ENCODE assay signal across 16 cellular contexts in genomic region chr21:15638856-15639549, GRCh38.
DNase-seq lines count a peak whose midpoint lies in the region; ATAC-seq and TF ChIP-seq lines count a peak whose summit lies in the region.
"Had no signal": no experiment of that assay in that cellular context is flagged by ENCODE, and none has a peak within 500 bp of the region (broad histone marks: within the 10 kb centered on the region; RNA-seq: fewer than 3 reads in every experiment).

No MANE protein-coding gene starts in this region.

- H3K4me3 ChIP-seq in GM23338 (no peak overlapping the region), breast epithelium (no peak overlapping the region)
- H3K4me3 ChIP-seq: HAP-1 had no signal

- no peaks in the 10 kb centered on the region for H4K20me1 ChIP-seq in GM23338 (replicated peaks; ENCODE audit: insufficient read depth)

- 0 out of 2 replicates have a peak, but pooled peaks cover 6% of the 10 kb centered on the region for H3K9me2 ChIP-seq in GM23338 (ENCODE audit: insufficient read depth)

- no peak overlapping the region for H3K27ac ChIP-seq in GM23338 (ENCODE audit: low read depth)
- peak overlapping the region in 1 of 2 donors; percentile 19 for H3K27ac ChIP-seq in breast epithelium
- no peak overlapping the region for H3K27ac ChIP-seq in substantia nigra (ENCODE audit: low read depth, low read length, poor library complexity, severe bottlenecking)

- H3K36me3 ChIP-seq in GM23338 (ENCODE audit: insufficient read depth) (no peaks in the 10 kb centered on the region), breast epithelium (no peaks in the 10 kb centered on the region)
- H3K36me3 ChIP-seq: HAP-1 had no signal

- H3K36me3 Mint-ChIP-seq in GM23338 (ENCODE audit: low read depth) (no peaks in the 10 kb centered on the region), progenitor cell of endocrine pancreas (ENCODE audit: insufficient read depth) (no peaks in the 10 kb centered on the region)
- H3K36me3 Mint-ChIP-seq: CD8-positive, alpha-beta memory T cell had no signal

- no peaks in the 10 kb centered on the region for H3K9me3 ChIP-seq in breast epithelium
- H3K9me3 ChIP-seq: HAP-1 had no signal

- TF ChIP-seq CTCF in GM23338 (conservative IDR thresholded peaks at IDR 0.05; ENCODE audit: low read depth in 2 of 2) (no peak), breast epithelium (IDR thresholded peaks at IDR 0.05) (no peak), progenitor cell of endocrine pancreas (IDR thresholded peaks at IDR 0.05; ENCODE audit: unreplicated experiment) (no peak)

- ATAC-seq in GM23338 = no peak
- ATAC-seq in HG03521 (IDR thresholded peaks at IDR 0.05; ENCODE audit: unreplicated experiment) = no peak
- ATAC-seq: activated CD4-positive, alpha-beta T cell treated with anti-CD3 and anti-CD28 coated beads for 36 hours; stimulated activated naive CD8-positive, alpha-beta T cell treated with anti-CD3 and anti-CD28 coated beads, Interleukin-15, Interleukin-2, amounts not matched to agents 100 U/mL and 50 U/mL, for 24 hours had no signal

- H3K9me3 Mint-ChIP-seq in GM23338 = no peaks in the 10 kb centered on the region
- H3K9me3 Mint-ChIP-seq in progenitor cell of endocrine pancreas (ENCODE audit: low read depth) = peaks cover 4% of the 10 kb centered on the region
- H3K9me3 Mint-ChIP-seq: CD8-positive, alpha-beta memory T cell; nephron progenitor cell; T-helper 2 cell treated with Interferon-gamma antibody and Interleukin-4, amounts not matched to agents 5 μg/mL and 100 μg/mL, for 36 hours had no signal

- H3K4me3 Mint-ChIP-seq in GM23338 (no peak overlapping the region), progenitor cell of endocrine pancreas (ENCODE audit: low read depth) (no peak overlapping the region)
- H3K4me3 Mint-ChIP-seq: activated CD4-positive, alpha-beta T cell treated with anti-CD3 and anti-CD28 coated beads for 36 hours; CD8-positive, alpha-beta memory T cell; nephron progenitor cell; T-helper 2 cell treated with Interferon-gamma antibody and Interleukin-4, amounts not matched to agents 5 μg/mL and 100 μg/mL, for 36 hours had no signal

- intact Hi-C loops in breast epithelium (cut with DNase I; ENCODE audit: low total_unique reads) = no loop called here

- no peaks in the 10 kb centered on the region for H3K79me2 ChIP-seq in GM23338 (replicated peaks; ENCODE audit: insufficient read depth)

- H3F3A ChIP-seq in GM23338 (replicated peaks; ENCODE audit: low read depth) = no peaks in the 10 kb centered on the region

- no peak for DNase-seq in GM23338 (ENCODE audit: low spot score)
- DNase-seq in breast epithelium (ENCODE audit: low spot score in 2 of 2) = peak; percentile 52 to 63
- DNase-seq in islet precursor cell = peak; percentile 78
- DNase-seq in progenitor cell of endocrine pancreas (ENCODE audit: low spot score, unreplicated experiment) = no peak
- no peak for DNase-seq in NOMO-1 treated with DMSO at 0.1 percent for 48 hours (lab: John Stamatoyannopoulos, UW; ENCODE audit: unreplicated experiment)
- DNase-seq in amniotic stem cell (lab: John Stamatoyannopoulos, UW) = no peak
- DNase-seq in substantia nigra (lab: John Stamatoyannopoulos, UW) = no peak
- DNase-seq: activated CD4-positive, alpha-beta T cell treated with anti-CD3 and anti-CD28 coated beads for 36 hours; CD8-positive, alpha-beta memory T cell; NCI-H2029; NCI-H526 treated with DMSO at 0.1 percent for 48 hours; nephron progenitor cell; stimulated activated naive CD8-positive, alpha-beta T cell treated with anti-CD3 and anti-CD28 coated beads, Interleukin-15, Interleukin-2, amounts not matched to agents 100 U/mL and 50 U/mL, for 24 hours had no signal

- peak overlapping the region; percentile 11; the same call in 1 of the 2 replicates for H2AFZ ChIP-seq in GM23338

- H3K27me3 Mint-ChIP-seq in GM23338 (ENCODE audit: insufficient read depth, low read depth, poor library complexity) (peaks cover 3% of the 10 kb centered on the region), progenitor cell of endocrine pancreas (no peaks in the 10 kb centered on the region)
- H3K27me3 Mint-ChIP-seq: activated CD4-positive, alpha-beta T cell treated with anti-CD3 and anti-CD28 coated beads for 36 hours had no signal

- no peak overlapping the region for H3K27ac Mint-ChIP-seq in GM23338
- H3K27ac Mint-ChIP-seq in progenitor cell of endocrine pancreas = peak overlapping the region; percentile 7
- H3K27ac Mint-ChIP-seq: activated CD4-positive, alpha-beta T cell treated with anti-CD3 and anti-CD28 coated beads for 36 hours; T-helper 2 cell treated with Interferon-gamma antibody and Interleukin-4, amounts not matched to agents 5 μg/mL and 100 μg/mL, for 36 hours had no signal

- H3K27me3 ChIP-seq in GM23338 (ENCODE audit: insufficient read depth) (no peaks in the 10 kb centered on the region), breast epithelium (no peaks in the 10 kb centered on the region)

- no peak overlapping the region for H3K4me2 ChIP-seq in GM23338

- no peaks in the 10 kb centered on the region; the same call in 1 of the 2 replicates for H3K4me1 ChIP-seq in GM23338 (ENCODE audit: insufficient read depth)
- H3K4me1 ChIP-seq in breast epithelium = no peaks in the 10 kb centered on the region
- H3K4me1 ChIP-seq: HAP-1 had no signal

- H3K4me1 Mint-ChIP-seq in GM23338 (no peaks in the 10 kb centered on the region), progenitor cell of endocrine pancreas (ENCODE audit: low read depth) (peaks cover 18% of the 10 kb centered on the region)
- H3K4me1 Mint-ChIP-seq: activated CD4-positive, alpha-beta T cell treated with anti-CD3 and anti-CD28 coated beads for 36 hours; CD8-positive, alpha-beta memory T cell had no signal

- no peak for TF ChIP-seq POLR2A in breast epithelium (IDR thresholded peaks at IDR 0.05)

TF ChIP-seq in GM23338, 12 proteins besides CTCF, POLR2A, EP300 and RAD21 (continues in another document):
- no peak for TF ChIP-seq NANOG (IDR thresholded peaks at IDR 0.05; ENCODE audit: borderline replicate concordance)
- TF ChIP-seq JUNB (IDR thresholded peaks at IDR 0.05; ENCODE audit: unreplicated experiment) = no peak
- TF ChIP-seq ZNF331 (CRISPR knock-in tag; IDR thresholded peaks at IDR 0.05; ENCODE audit: low read depth) = no peak
- TF ChIP-seq CREB1 (CRISPR knock-in tag; IDR thresholded peaks at IDR 0.05; ENCODE audit: low read depth) = no peak
- TF ChIP-seq ETS1 (IDR thresholded peaks at IDR 0.05) = no peak

Comparison
In these comparisons a context has a peak if more than half of its experiments do, and no peak if none do; other contexts are left out.
1. DNase-seq: peak in breast epithelium (2 of 2) and islet precursor cell (single experiment); none in GM23338 (single experiment), progenitor cell of endocrine pancreas (single experiment), NOMO-1 treated with DMSO at 0.1 percent for 48 hours (single experiment), amniotic stem cell (single experiment) and substantia nigra (0 of 49).